Comparison of ENCODE assay signal across 1 cellular context in genomic region chr10:110792476-110792875, GRCh38.
TF ChIP-seq lines count a peak whose summit lies in the region.

No MANE protein-coding gene starts in this region.

TF ChIP-seq in IMR-90, 13 proteins besides CTCF, POLR2A, EP300 and RAD21 (continued from another document):
- TF ChIP-seq MXI1 (IDR thresholded peaks at IDR 0.05; ENCODE audit: borderline replicate concordance, low read depth, low read length) (no peak), CEBPB (IDR thresholded peaks at IDR 0.05; ENCODE audit: low read depth, low read length) (no peak), CHD1 (IDR thresholded peaks at IDR 0.05; ENCODE audit: low read depth, low read length) (no peak), SMC3 (IDR thresholded peaks at IDR 0.05; ENCODE audit: low read depth, low read length) (no peak), RCOR1 (IDR thresholded peaks at IDR 0.05; ENCODE audit: insufficient replicate concordance, low read length) (no peak), FOS (IDR thresholded peaks at IDR 0.05; ENCODE audit: low read depth, low read length) (no peak), USF2 (IDR thresholded peaks at IDR 0.05; ENCODE audit: low read depth, low read length) (no peak)
